ENCODE assay signal across 24 cellular contexts in the genomic region with DNA sequence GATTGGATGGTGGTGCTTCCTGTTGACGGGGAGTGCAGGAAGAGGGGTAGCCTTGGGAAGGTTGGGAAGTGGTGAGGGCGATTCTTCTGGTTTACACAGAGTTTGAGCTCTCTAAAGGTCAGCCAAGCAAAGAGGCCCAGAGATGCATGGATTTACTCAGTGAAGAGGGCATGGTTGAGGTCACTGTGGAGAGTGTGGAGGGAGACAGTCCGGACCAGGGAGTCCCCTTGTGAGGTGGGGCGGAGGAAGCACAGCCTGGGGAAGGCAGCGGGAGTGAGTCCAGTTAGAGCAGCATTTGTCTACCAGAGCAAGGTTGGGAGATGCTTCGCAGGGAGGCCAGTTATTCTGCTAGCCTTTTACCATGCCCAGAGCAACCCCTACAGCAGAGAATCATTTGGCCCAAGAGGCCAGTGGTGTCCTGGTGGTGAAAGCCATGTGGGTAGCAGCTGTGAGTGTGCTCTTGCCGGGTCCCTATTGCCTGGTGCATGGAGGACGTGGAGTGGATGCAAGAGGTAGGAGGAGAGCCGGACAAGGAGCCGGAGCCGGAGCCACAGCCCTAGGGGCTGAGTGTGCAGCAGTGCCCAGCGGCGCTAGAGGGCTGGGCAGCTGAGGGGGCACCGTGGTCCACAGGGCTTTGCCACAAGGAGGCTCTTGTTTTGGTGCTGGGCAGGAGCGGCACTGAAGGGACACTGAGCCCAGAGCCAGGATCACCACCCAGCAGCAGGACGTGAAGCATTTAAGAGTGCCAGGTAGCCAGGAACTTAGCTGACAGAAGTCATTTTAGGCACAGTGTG.
"Had no signal": no experiment of that assay in that cellular context is flagged by ENCODE, and none has a peak within 500 bp of the region (broad histone marks: within the 10 kb centered on the region; RNA-seq: fewer than 3 reads in every experiment).

No MANE protein-coding gene starts in this region.

- H3K4me1 ChIP-seq: colonic mucosa, right atrium auricular region had no signal

- H3K27me3 ChIP-seq: colonic mucosa, esophagus muscularis mucosa, gastrocnemius medialis, heart right ventricle, left lung, ovary, right atrium auricular region, tibial nerve, upper lobe of right lung had no signal

- H3K36me3 ChIP-seq: ovary had no signal

- DNase-seq: colonic mucosa; effector CD4-positive, alpha-beta T cell; gastrocnemius medialis; heart right ventricle; hypothalamus; islet precursor cell; left lung; lower lobe of right lung; natural killer cell; nucleus accumbens; ovary; small intestine; stimulated activated CD4-positive, alpha-beta T cell treated with anti-CD3 and anti-CD28 coated beads, Interleukin-2, amount 100 ng/mL, for 48 hours; stimulated activated CD8-positive, alpha-beta memory T cell treated with anti-CD3 and anti-CD28 coated beads, Interleukin-4, amount 100 ng/mL, for 48 hours; upper lobe of right lung had no signal

- ATAC-seq: gastrocnemius medialis; heart right ventricle; left lung; lower lobe of right lung; natural killer cell; stimulated activated memory B cell treated with anti-CD40 and anti-IgM and Interleukin-4, amounts not matched to agents 10 μg/mL and 1 μg/mL and 100 μg/mL, for 72 hours; upper lobe of right lung had no signal

- H3K9me3 Mint-ChIP-seq: memory B cell; mesothelial cell of epicardium; natural killer cell; neural crest cell; stimulated activated memory B cell treated with anti-CD40 and anti-IgM and Interleukin-4, amounts not matched to agents 10 μg/mL and 1 μg/mL and 100 μg/mL, for 72 hours; stimulated activated naive CD8-positive, alpha-beta T cell treated with anti-CD3 and anti-CD28 coated beads, Interleukin-15, Interleukin-2, amounts not matched to agents 100 ng/mL and 50 ng/mL, for 24 hours had no signal

- H3K4me3 ChIP-seq: colonic mucosa, esophagus muscularis mucosa, gastrocnemius medialis, heart right ventricle, left lung, lower lobe of right lung, ovary, right atrium auricular region, tibial nerve, upper lobe of right lung had no signal

- H3K27ac ChIP-seq: colonic mucosa, epithelial cell of prostate, esophagus muscularis mucosa, heart right ventricle, left lung, lower lobe of right lung, ovary, right atrium auricular region, tibial nerve, upper lobe of right lung had no signal

- H3K4me3 Mint-ChIP-seq: memory B cell; mesothelial cell of epicardium; natural killer cell; neural crest cell; stimulated activated memory B cell treated with anti-CD40 and anti-IgM and Interleukin-4, amounts not matched to agents 10 μg/mL and 1 μg/mL and 100 μg/mL, for 72 hours; stimulated activated naive CD8-positive, alpha-beta T cell treated with anti-CD3 and anti-CD28 coated beads, Interleukin-15, Interleukin-2, amounts not matched to agents 100 ng/mL and 50 ng/mL, for 24 hours had no signal

- H3K9me3 ChIP-seq: colonic mucosa, esophagus muscularis mucosa, gastrocnemius medialis, heart right ventricle, left lung, lower lobe of right lung, ovary, right atrium auricular region, tibial nerve, upper lobe of right lung had no signal

- H3K4me1 Mint-ChIP-seq: natural killer cell; neural crest cell; stimulated activated memory B cell treated with anti-CD40 and anti-IgM and Interleukin-4, amounts not matched to agents 10 μg/mL and 1 μg/mL and 100 μg/mL, for 72 hours had no signal

- H3K27ac Mint-ChIP-seq: memory B cell; mesothelial cell of epicardium; stimulated activated memory B cell treated with anti-CD40 and anti-IgM and Interleukin-4, amounts not matched to agents 10 μg/mL and 1 μg/mL and 100 μg/mL, for 72 hours; stimulated activated naive CD8-positive, alpha-beta T cell treated with anti-CD3 and anti-CD28 coated beads, Interleukin-15, Interleukin-2, amounts not matched to agents 100 ng/mL and 50 ng/mL, for 24 hours had no signal

- H3K27me3 Mint-ChIP-seq: memory B cell; stimulated activated memory B cell treated with anti-CD40 and anti-IgM and Interleukin-4, amounts not matched to agents 10 μg/mL and 1 μg/mL and 100 μg/mL, for 72 hours; stimulated activated naive CD8-positive, alpha-beta T cell treated with anti-CD3 and anti-CD28 coated beads, Interleukin-15, Interleukin-2, amounts not matched to agents 100 ng/mL and 50 ng/mL, for 24 hours had no signal
